In the genomic region with DNA sequence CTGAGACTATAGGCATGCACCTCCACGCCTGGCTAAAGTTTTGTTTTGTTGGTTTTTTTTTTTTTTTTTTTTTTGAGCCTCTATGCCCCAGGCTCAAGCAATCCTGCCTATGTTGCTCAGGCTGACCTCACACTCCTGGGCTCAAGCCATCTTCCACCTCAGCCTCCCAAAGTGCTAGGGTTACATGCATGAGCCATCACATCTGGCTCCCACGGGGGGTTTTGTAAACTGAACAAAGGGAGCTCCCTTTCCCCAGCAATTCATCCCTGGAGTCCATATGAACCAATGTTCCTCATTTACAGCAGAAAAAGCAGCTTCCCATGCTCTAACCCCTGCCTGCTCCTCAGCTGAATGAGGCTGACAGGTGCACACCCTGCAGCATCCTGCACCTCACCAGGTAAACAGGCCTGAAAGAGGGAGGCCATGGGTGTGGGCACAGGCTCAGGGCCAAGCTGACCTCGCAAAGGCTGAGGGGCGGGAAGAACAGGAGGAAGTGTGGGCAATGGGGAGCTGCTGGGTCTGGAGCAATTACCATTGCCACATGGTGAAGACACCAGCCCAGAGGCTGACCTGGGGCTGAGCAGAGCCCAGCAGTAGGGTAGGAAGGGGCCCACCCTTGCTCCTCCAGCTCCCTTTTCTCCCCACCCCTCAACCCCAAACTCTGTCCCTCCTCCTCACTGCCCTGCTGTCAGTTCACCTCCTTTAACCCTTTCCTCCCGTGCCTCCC, we compare ENCODE assay signal across 1 cellular context.
TF ChIP-seq lines count a peak whose summit lies in the region.

No MANE protein-coding gene starts in this region.

TF ChIP-seq in K562, 482 proteins besides CTCF, POLR2A, EP300 and RAD21 (continued from another document):
- TF ChIP-seq, protein P1, sequence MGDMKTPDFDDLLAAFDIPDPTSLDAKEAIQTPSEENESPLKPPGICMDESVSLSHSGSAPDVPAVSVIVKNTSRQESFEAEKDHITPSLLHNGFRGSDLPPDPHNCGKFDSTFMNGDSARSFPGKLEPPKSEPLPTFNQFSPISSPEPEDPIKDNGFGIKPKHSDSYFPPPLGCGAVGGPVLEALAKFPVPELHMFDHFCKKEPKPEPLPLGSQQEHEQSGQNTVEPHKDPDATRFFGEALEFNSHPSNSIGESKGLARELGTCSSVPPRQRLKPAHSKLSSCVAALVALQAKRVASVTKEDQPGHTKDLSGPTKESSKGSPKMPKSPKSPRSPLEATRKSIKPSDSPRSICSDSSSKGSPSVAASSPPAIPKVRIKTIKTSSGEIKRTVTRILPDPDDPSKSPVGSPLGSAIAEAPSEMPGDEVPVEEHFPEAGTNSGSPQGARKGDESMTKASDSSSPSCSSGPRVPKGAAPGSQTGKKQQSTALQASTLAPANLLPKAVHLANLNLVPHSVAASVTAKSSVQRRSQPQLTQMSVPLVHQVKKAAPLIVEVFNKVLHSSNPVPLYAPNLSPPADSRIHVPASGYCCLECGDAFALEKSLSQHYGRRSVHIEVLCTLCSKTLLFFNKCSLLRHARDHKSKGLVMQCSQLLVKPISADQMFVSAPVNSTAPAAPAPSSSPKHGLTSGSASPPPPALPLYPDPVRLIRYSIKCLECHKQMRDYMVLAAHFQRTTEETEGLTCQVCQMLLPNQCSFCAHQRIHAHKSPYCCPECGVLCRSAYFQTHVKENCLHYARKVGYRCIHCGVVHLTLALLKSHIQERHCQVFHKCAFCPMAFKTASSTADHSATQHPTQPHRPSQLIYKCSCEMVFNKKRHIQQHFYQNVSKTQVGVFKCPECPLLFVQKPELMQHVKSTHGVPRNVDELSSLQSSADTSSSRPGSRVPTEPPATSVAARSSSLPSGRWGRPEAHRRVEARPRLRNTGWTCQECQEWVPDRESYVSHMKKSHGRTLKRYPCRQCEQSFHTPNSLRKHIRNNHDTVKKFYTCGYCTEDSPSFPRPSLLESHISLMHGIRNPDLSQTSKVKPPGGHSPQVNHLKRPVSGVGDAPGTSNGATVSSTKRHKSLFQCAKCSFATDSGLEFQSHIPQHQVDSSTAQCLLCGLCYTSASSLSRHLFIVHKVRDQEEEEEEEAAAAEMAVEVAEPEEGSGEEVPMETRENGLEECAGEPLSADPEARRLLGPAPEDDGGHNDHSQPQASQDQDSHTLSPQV (IDR thresholded peaks at IDR 0.05) = no peak
- TF ChIP-seq ZNF77 (CRISPR knock-in tag; IDR thresholded peaks at IDR 0.05) = no peak
- no peak for TF ChIP-seq ZNF23 (CRISPR knock-in tag; IDR thresholded peaks at IDR 0.05)
- TF ChIP-seq MXI1 (IDR thresholded peaks at IDR 0.05; ENCODE audit: low read depth, low read length) = no peak
- no peak for TF ChIP-seq BMI1 (IDR thresholded peaks at IDR 0.05; ENCODE audit: low read length)
- TF ChIP-seq PRMT5 (CRISPR knock-in tag; IDR thresholded peaks at IDR 0.05) = no peak
- no peak for TF ChIP-seq ZNF75A (CRISPR knock-in tag; IDR thresholded peaks at IDR 0.05)
- no peak for TF ChIP-seq ZEB2 (IDR thresholded peaks at IDR 0.05)
TF ChIP-seq in K562: peak in this region for 0.
